Comparison of ENCODE assay signal across 26 cellular contexts in genomic region chr2:186714611-186715010, GRCh38. TPM values are rescaled to one million over a fixed set of nuclear protein-coding genes. Genes with fewer than 3 reads are reported as not detected.
DNase-seq lines count a peak whose midpoint lies in the region; FAIRE-seq and TF ChIP-seq lines count a peak whose summit lies in the region.
"Had no signal": no experiment of that assay in that cellular context is flagged by ENCODE, and none has a peak within 500 bp of the region (broad histone marks: within the 10 kb centered on the region; RNA-seq: fewer than 3 reads in every experiment).

No MANE protein-coding gene starts in this region.

- H3K4me1 ChIP-seq in SJCRH30, result no peaks in the 10 kb centered on the region
- H3K4me1 ChIP-seq in kidney (ENCODE audit: control insufficient read depth in 1 of 2, insufficient read depth in 1 of 2, low read depth in 1 of 2, low read length in 2 of 2), result no peaks in the 10 kb centered on the region
- H3K4me1 ChIP-seq: body of pancreas, tibial nerve had no signal

- H3K9me3 ChIP-seq in SJCRH30 (replicated peaks) (peaks cover 6% of the 10 kb centered on the region), kidney (ENCODE audit: control insufficient read depth in 1 of 2, low read length in 2 of 2) (no peaks in the 10 kb centered on the region)
- H3K9me3 ChIP-seq: body of pancreas, tibial nerve had no signal

- H3K27ac ChIP-seq in temporal lobe (ENCODE audit: low read depth, low read length), result peak overlapping the region; percentile 7
- H3K27ac ChIP-seq in SJCRH30, result no peak overlapping the region
- H3K27ac ChIP-seq in kidney (ENCODE audit: low read depth in 2 of 2, low read length in 2 of 2), result no peak overlapping the region
- H3K27ac ChIP-seq: 22Rv1, body of pancreas, GM23248, tibial nerve had no signal

- no peak for TF ChIP-seq CTCF in kidney (IDR thresholded peaks at IDR 0.05; ENCODE audit: borderline replicate concordance, extremely low read depth, insufficient read depth)

- no peak overlapping the region for H3K9ac ChIP-seq in kidney (ENCODE audit: low read length in 2 of 2)
- H3K9ac ChIP-seq: GM23248 had no signal

- DNase-seq in NCI-H1417 (lab: John Stamatoyannopoulos, UW) (peak in 2 of 3 experiments; percentile 22 to 69), NCI-H1417 treated with DMSO at 0.1 percent for 48 hours (lab: John Stamatoyannopoulos, UW) (no peak), NCI-H69 (lab: John Stamatoyannopoulos, UW) (peak; percentile 78), dermis blood vessel endothelial cell (peak; percentile 13), SJCRH30 (no peak), kidney (no peak)
- no peak for DNase-seq in activated CD4-positive, alpha-beta T cell treated with anti-CD3 and anti-CD28 coated beads for 1 hour
- DNase-seq: activated CD4-positive, alpha-beta memory T cell treated with anti-CD3 and anti-CD28 coated beads, Interleukin-2, amount 10 ng/mL, durations not matched to agents 7 days and 5 days; activated CD8-positive, alpha-beta memory T cell treated with anti-CD3 and anti-CD28 coated beads, Interleukin-2, amount 50 U/mL, for 4 hours; activated naive CD4-positive, alpha-beta T cell treated with anti-CD3 and anti-CD28 coated beads, Interleukin-2, amount 10 ng/mL, durations not matched to agents 7 days and 5 days; body of pancreas; CD4-positive, CD25-positive, alpha-beta regulatory T cell; cerebellar nuclear complex; DND-41; foreskin melanocyte; GM23248; naive thymus-derived CD4-positive, alpha-beta T cell; NCI-H524; occipital lobe; SHP77; stimulated activated CD4-positive, alpha-beta T cell treated with anti-CD3 and anti-CD28 coated beads, Interleukin-4, amount 100 ng/mL, for 24 hours had no signal

- H3K27me3 ChIP-seq in SJCRH30, result no peaks in the 10 kb centered on the region
- H3K27me3 ChIP-seq: body of pancreas, tibial nerve had no signal

- intact Hi-C loops in kidney (cut with DNase I), result no loop called here

- H3K36me3 ChIP-seq in SJCRH30 (no peaks in the 10 kb centered on the region; the same call in 1 of the 2 replicates), kidney (ENCODE audit: control insufficient read depth in 1 of 2, insufficient read depth in 2 of 2, low read length in 2 of 2) (no peaks in the 10 kb centered on the region)
- H3K36me3 ChIP-seq: tibial nerve had no signal

- no peak for FAIRE-seq in kidney (lab: Jason Lieb, UNC)
- FAIRE-seq: D721Med had no signal

- H3K4me3 ChIP-seq in SJCRH30 (no peak overlapping the region), kidney (ENCODE audit: low read length in 2 of 2) (no peak overlapping the region)
- H3K4me3 ChIP-seq: body of pancreas, GM23248, lung, tibial nerve had no signal

RNA-seq across cellular contexts. Expression of gene FAM171B, which starts 20.8 kb away (rescaled TPM):
- total RNA-seq in dermis blood vessel endothelial cell, result 33.0 and 40.8 TPM in 2 replicates
- 142 TPM for total RNA-seq in temporal lobe
- total RNA-seq in SJCRH30 (2014; rRNA removed; shearing (Covaris generic)), result 43.3 and 46.2 TPM in 2 replicates
- 7.4 TPM for total RNA-seq in kidney
- polyA plus RNA-seq in kidney (ENCODE audit: insufficient read depth, low read depth, low replicate concordance), result 0.97 TPM
- polyA plus RNA-seq: CD4-positive, CD25-positive, alpha-beta regulatory T cell had no signal

Comparison
In these comparisons a context has a peak if more than half of its experiments do, and no peak if none do; other contexts are left out.
1. DNase-seq: peak in NCI-H1417 (2 of 3), NCI-H69 (single experiment) and dermis blood vessel endothelial cell (single experiment); none in NCI-H1417 treated with DMSO at 0.1 percent for 48 hours (single experiment), SJCRH30 (0 of 2), activated CD4-positive, alpha-beta T cell treated with anti-CD3 and anti-CD28 coated beads for 1 hour (single experiment) and kidney (single experiment).